ENCODE assay signal across 9 cellular contexts in the genomic region with DNA sequence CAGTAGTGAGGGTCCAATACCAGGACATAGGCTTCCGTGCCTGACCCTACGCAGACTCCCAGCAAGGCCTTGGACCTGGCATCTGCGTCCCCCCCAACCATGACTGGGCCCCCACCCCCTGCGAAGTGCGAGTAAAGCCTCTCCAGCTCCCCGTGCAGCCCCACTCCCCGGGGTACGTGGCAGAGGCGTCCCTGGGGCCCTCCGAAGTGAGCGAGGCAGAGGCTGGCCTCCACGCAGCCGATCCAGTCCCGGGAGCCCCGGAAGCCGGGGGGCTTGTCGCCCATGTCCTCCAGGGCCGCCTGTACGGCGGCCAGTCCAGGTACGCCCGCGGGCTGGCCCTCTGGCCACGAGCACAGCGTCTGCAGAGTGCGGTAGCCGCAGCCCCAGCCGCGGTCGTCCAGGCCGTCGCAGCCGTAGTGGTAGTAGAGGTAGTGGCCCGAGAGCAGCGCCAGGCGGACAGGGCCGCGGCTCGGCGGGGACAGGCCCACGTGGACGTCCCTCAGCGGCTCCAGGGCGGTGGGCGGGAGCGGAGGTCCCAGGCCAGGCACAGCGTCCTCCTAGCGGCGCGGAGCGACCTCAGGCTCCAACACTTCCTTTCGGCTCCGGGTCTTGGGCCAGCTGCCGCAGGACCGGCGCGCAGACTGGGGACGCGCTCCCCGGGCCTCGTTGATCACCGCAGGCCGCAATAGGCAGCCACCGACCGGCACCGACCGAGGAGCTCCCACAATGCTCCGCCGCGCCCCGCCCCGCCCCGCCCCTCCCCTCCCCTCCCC. TPM values are rescaled to one million over a fixed set of nuclear protein-coding genes. Genes with fewer than 3 reads are reported as not detected.
DNase-seq lines count a peak whose midpoint lies in the region; ATAC-seq, FAIRE-seq and TF ChIP-seq lines count a peak whose summit lies in the region.
"Had no signal": no experiment of that assay in that cellular context is flagged by ENCODE, and none has a peak within 500 bp of the region (broad histone marks: within the 10 kb centered on the region; RNA-seq: fewer than 3 reads in every experiment).

TSS of gene UFSP1 (minus strand) at position 728 of the 773 bp plus-strand sequence. CDS start at position 284, 444 bp downstream.

- no peak for DNase-seq in HFF-Myc (ENCODE audit: extremely low read depth, low read depth)
- DNase-seq in OCI-M1 (lab: John Stamatoyannopoulos, UW), result peak; percentile 58
- peak in 1 of 2 experiments; percentile 82 for DNase-seq in H1 (ENCODE audit: low read depth in 1 of 2, low spot score in 2 of 2)
- DNase-seq in naive thymus-derived CD4-positive, alpha-beta T cell, result no peak
- no peak for DNase-seq in NCI-H1417 treated with DMSO at 0.1 percent for 48 hours (lab: John Stamatoyannopoulos, UW)
- no peak for DNase-seq in middle frontal gyrus (ENCODE audit: extremely low spot score, low spot score)
- DNase-seq in NK-92 treated with Interleukin-12 subunit alpha and Interleukin-12 subunit beta, amount 100 ng/mL, for 24 hours (lab: John Stamatoyannopoulos, UW), result no peak

- peak within 1 kb of the TSS; percentile 90 for H4K91ac ChIP-seq in H1 (replicated peaks; ENCODE audit: insufficient read length, low read length)

- peak within 1 kb of the TSS; percentile 94; the same call in 1 of the 2 replicates for H2BK15ac ChIP-seq in H1 (ENCODE audit: low read length)

- peaks cover 16 to 36% (median 20%) of the 10 kb centered on the region in 5 donors for H3K27me3 Mint-ChIP-seq in naive thymus-derived CD4-positive, alpha-beta T cell

- H2BK12ac ChIP-seq in H1 (ENCODE audit: low read depth, low read length), result peak within 1 kb of the TSS; percentile 71; the same call in 1 of the 2 replicates

- no peak for FAIRE-seq in H1 (lab: Jason Lieb, UNC)
- FAIRE-seq: endometrium had no signal

- H3K4me3 ChIP-seq in HFF-Myc (replicated peaks; ENCODE audit: low read depth, low read length) (peak within 1 kb of the TSS; percentile 77), H1 (ENCODE audit: extremely low read depth in 1 of 4, insufficient read depth in 2 of 4, low read depth in 3 of 4, low read length in 4 of 4) (peak within 1 kb of the TSS; percentile 75 to 91 (median 78))
- H3K4me3 ChIP-seq in naive thymus-derived CD4-positive, alpha-beta T cell (ENCODE audit: low read length), result peak within 1 kb of the TSS; percentile 80

- H3K9ac ChIP-seq in H1 (replicated peaks in 1 of 4; ENCODE audit: extremely low read depth in 1 of 4, low read depth in 3 of 4, low read length in 3 of 4), result peak within 1 kb of the TSS; percentile 86 to 92 (median 88)

- H3K23me2 ChIP-seq in H1 (ENCODE audit: low read depth, low read length), result peaks cover 20% of the 10 kb centered on the region; the same call in 1 of the 2 replicates

- peaks cover 14% of the 10 kb centered on the region for H3K79me1 ChIP-seq in H1 (ENCODE audit: low read depth, low read length)

- CTCF ChIA-PET in H1 (lab: Charles Lee; ENCODE audit: partially characterized antibody), result interaction anchor here (0.6 to 1.7 kb wide), 15 partner anchors 11 to 495 kb away, joined by 3 to 6 read pairs (median 3); partner anchors contain the start of genes POP7 and SLC12A9
- CTCF ChIA-PET in naive thymus-derived CD4-positive, alpha-beta T cell (lab: Charles Lee), result interaction anchor here (0.7 to 1.2 kb wide), 6 partner anchors 11 to 401 kb away, joined by 3 to 8 read pairs (median 3); partner anchors contain the start of gene TRIM56

- peaks cover 22 to 40% (median 34%) of the 10 kb centered on the region in 5 donors for H3K36me3 Mint-ChIP-seq in naive thymus-derived CD4-positive, alpha-beta T cell

- H3K27ac Mint-ChIP-seq in naive thymus-derived CD4-positive, alpha-beta T cell, result peak within 1 kb of the TSS; percentile 90 to 98 (median 95)

- TF ChIP-seq CTCF in HFF-Myc (IDR thresholded peaks at IDR 0.05; ENCODE audit: low read depth, low read length, missing control alignments) (no peak), H1 (IDR thresholded peaks at IDR 0.05; ENCODE audit: control extremely low read depth in 1 of 3, insufficient read depth in 1 of 3, low read depth in 1 of 3, low read length in 3 of 3) (no peak)

- intact Hi-C loops in naive thymus-derived CD4-positive, alpha-beta T cell (cut with micrococcal nuclease), result loop anchor here (1.0 to 5.0 kb wide), 10 partner anchors 14 to 460 kb away; partner anchors contain the start of genes SLC12A9 (in 2 of the 2), SRRT (in 2 of the 2), FIS1 (in 1 of the 2) and MEPCE (in 1 of the 2)

- peak; percentile 18 for ATAC-seq in GM18858 (IDR thresholded peaks at IDR 0.05; ENCODE audit: unreplicated experiment)
- no peak for ATAC-seq in naive thymus-derived CD4-positive, alpha-beta T cell

- H3K27ac ChIP-seq in H1 (ENCODE audit: low read depth, low read length), result peak within 1 kb of the TSS; percentile 86
- H3K27ac ChIP-seq in naive thymus-derived CD4-positive, alpha-beta T cell (ENCODE audit: low read depth, low read length), result peak within 1 kb of the TSS; percentile 88

- peak within 1 kb of the TSS; percentile 40 for H3K23ac ChIP-seq in H1 (ENCODE audit: insufficient read length)

- H3K14ac ChIP-seq in H1 (ENCODE audit: insufficient read length), result peak within 1 kb of the TSS; percentile 81

- TF ChIP-seq POLR2A in H1 (IDR thresholded peaks at IDR 0.05; ENCODE audit: control extremely low read depth in 1 of 2, low read depth in 2 of 2, low read length in 2 of 2), result peak in 1 of 2 experiments; percentile 78; a peak in 2 of 3 replicates

- H2AFZ ChIP-seq in H1 (ENCODE audit: low read length), result no peak within 1 kb of the TSS

- H3K79me2 ChIP-seq in H1 (ENCODE audit: control insufficient read depth in 1 of 2, insufficient read depth in 2 of 2, low read length in 2 of 2), result peaks cover 0 to 25% of the 10 kb centered on the region in 2 experiments; a peak in 2 of 4 replicates

- peaks cover 0 to 8% (median under 1%) of the 10 kb centered on the region in 4 experiments; a peak in 3 of 7 replicates for H3K27me3 ChIP-seq in H1 (replicated peaks in 1 of 4; ENCODE audit: control insufficient read depth in 3 of 4, extremely low read depth in 1 of 4, insufficient read depth in 3 of 4, low read length in 3 of 4)
- no peaks in the 10 kb centered on the region for H3K27me3 ChIP-seq in naive thymus-derived CD4-positive, alpha-beta T cell (ENCODE audit: control insufficient read depth in 2 of 2, insufficient read depth in 2 of 2, low read length in 2 of 2)

- H3K9me3 ChIP-seq in H1 (ENCODE audit: insufficient read depth in 2 of 2, low read depth in 1 of 2, low read length in 1 of 2), result no peaks in the 10 kb centered on the region; a peak in 1 of 4 replicates
- H3K9me3 ChIP-seq in naive thymus-derived CD4-positive, alpha-beta T cell (ENCODE audit: control insufficient read depth in 2 of 3, low read length in 3 of 3), result no peaks in the 10 kb centered on the region

- H2BK120ac ChIP-seq in H1 (replicated peaks; ENCODE audit: low read depth, low read length), result no peak within 1 kb of the TSS

- peaks cover 0 to 4% (median 0%) of the 10 kb centered on the region in 11 donors for H3K9me3 Mint-ChIP-seq in naive thymus-derived CD4-positive, alpha-beta T cell

- H2AK5ac ChIP-seq in H1 (ENCODE audit: low read depth, low read length), result no peak within 1 kb of the TSS; the same call in 1 of the 2 replicates

- H3K18ac ChIP-seq in H1 (ENCODE audit: extremely low read depth, low read length), result peak within 1 kb of the TSS; percentile 98

- WGBS in H1 (ENCODE audit: extremely low coverage in 1 of 2, insufficient coverage in 1 of 2, insufficient read length in 1 of 2, insufficient replicate concordance in 2 of 2, low coverage in 1 of 2, low lambda C conversion rate in 2 of 2, missing lambda C conversion rate in 1 of 2), 2 experiments, result 2% methylated on average over 38 of the region's 73 CpGs; no CpG with 5 or more reads in 1 of the 2 experiments

- peak within 1 kb of the TSS; percentile 78 for H3K56ac ChIP-seq in H1 (replicated peaks; ENCODE audit: insufficient read length, low read depth, low read length)

- no peak within 1 kb of the TSS for H2BK20ac ChIP-seq in H1 (ENCODE audit: low read length)

- peaks cover 15 to 17% of the 10 kb centered on the region in 2 experiments for H4K20me1 ChIP-seq in H1 (replicated peaks in 1 of 2; ENCODE audit: control insufficient read depth in 1 of 2, insufficient read depth in 2 of 2, low read length in 2 of 2)

- H3K4ac ChIP-seq in H1 (replicated peaks; ENCODE audit: insufficient read length, low read depth, low read length), result peak within 1 kb of the TSS; percentile 98

- peak within 1 kb of the TSS; percentile 87 for H4K8ac ChIP-seq in H1 (ENCODE audit: extremely low read depth, insufficient read depth, low read length)

- peak within 1 kb of the TSS; percentile 91 to 96 for H3K4me2 ChIP-seq in H1 (ENCODE audit: insufficient read depth in 1 of 2, low read depth in 2 of 2, low read length in 2 of 2)

- peaks cover 28 to 47% (median 38%) of the 10 kb centered on the region in 4 experiments for H3K36me3 ChIP-seq in H1 (ENCODE audit: control insufficient read depth in 2 of 4, insufficient read depth in 4 of 4, low read length in 3 of 4)
- H3K36me3 ChIP-seq in naive thymus-derived CD4-positive, alpha-beta T cell (ENCODE audit: control insufficient read depth in 2 of 3, insufficient read depth in 3 of 3, low read length in 3 of 3), result peaks cover 8 to 33% (median 22%) of the 10 kb centered on the region in 3 experiments

- no peak for TF ChIP-seq EP300 in H1 (IDR thresholded peaks at IDR 0.05; ENCODE audit: borderline replicate concordance in 1 of 2, low read depth in 2 of 2, low read length in 2 of 2)

- POLR2A ChIA-PET in H1 (lab: Charles Lee; ENCODE audit: partially characterized antibody), result interaction anchor here (0.5 to 10.1 kb wide), 32 partner anchors 10 to 1537 kb away, joined by 3 to 313 read pairs (median 4); partner anchors contain the start of genes AP1S1, MUC3A, POP7 and SLC12A9
- POLR2A ChIA-PET in naive thymus-derived CD4-positive, alpha-beta T cell (lab: Charles Lee), result interaction anchor here (0.5 to 7.3 kb wide), 14 partner anchors 8 to 1985 kb away, joined by 3 to 161 read pairs (median 4); partner anchors contain the start of genes MEPCE, POP7, PPP1R35 and SLC12A9

- H2BK5ac ChIP-seq in H1 (ENCODE audit: low read depth, low read length), result peak within 1 kb of the TSS; percentile 99

- peaks cover 0 to 20% (median 5%) of the 10 kb centered on the region in 4 experiments; a peak in 6 of 7 replicates for H3K4me1 ChIP-seq in H1 (replicated peaks in 1 of 4; ENCODE audit: control insufficient read depth in 3 of 4, insufficient read depth in 4 of 4, low read length in 3 of 4)
- peaks cover 31 to 47% of the 10 kb centered on the region in 2 donors for H3K4me1 ChIP-seq in naive thymus-derived CD4-positive, alpha-beta T cell (ENCODE audit: control insufficient read depth in 2 of 2, insufficient read depth in 2 of 2, low read length in 2 of 2)

- no peak; a peak in 1 of 4 replicates for TF ChIP-seq RAD21 in H1 (IDR thresholded peaks at IDR 0.05 in 1 of 2, conservative IDR thresholded peaks at IDR 0.05 in 1 of 2; ENCODE audit: low read depth in 2 of 2, low read length in 2 of 2)

- peak within 1 kb of the TSS; percentile 92 for H4K5ac ChIP-seq in H1 (ENCODE audit: insufficient read length, low read depth, low read length)

- peak within 1 kb of the TSS; percentile 83 to 90 (median 88) for H3K4me3 Mint-ChIP-seq in naive thymus-derived CD4-positive, alpha-beta T cell

- peaks cover 32 to 48% (median 41%) of the 10 kb centered on the region in 7 donors for H3K4me1 Mint-ChIP-seq in naive thymus-derived CD4-positive, alpha-beta T cell

RNA-seq across cellular contexts. Expression of gene UFSP1, which starts in this region (rescaled TPM):
- 4.3 and 4.8 TPM in 2 replicates for total RNA-seq in H1 (2021; fragmentation: NEBNext Ultra II Directional; extraction: Animal tissue kit (Norgen Biotek cat#: 25700))
- polyA plus RNA-seq in H1 (2011; rRNA removed), result 1.6 and 2.1 TPM in 2 replicates
- polyA plus RNA-seq in H1 (2011; cell fraction: cytosol; rRNA removed), result 2.0 TPM
- 3.2 TPM for polyA plus RNA-seq in H1 (2011; cell fraction: nucleus; rRNA removed)
- polyA plus RNA-seq in H1 (2012, experiment 1 of 2), result 1.9 to 3.0 TPM (median 2.0 TPM) in 4 replicates
- 1.5 TPM for polyA plus RNA-seq in H1 (2012, experiment 2 of 2)
- 1.6 TPM for polyA plus RNA-seq in H1 (2013, experiment 1 of 2)
- polyA plus RNA-seq in H1 (2013, experiment 2 of 2), result 1.5 TPM
- 1.8 and 4.7 TPM in 2 replicates for polyA minus RNA-seq in H1 (2011; rRNA and poly(A)+ RNA removed)
- polyA minus RNA-seq in H1 (2011; cell fraction: cytosol; rRNA and poly(A)+ RNA removed), result 7.5 TPM
- polyA minus RNA-seq in H1 (2011; cell fraction: nucleus; rRNA and poly(A)+ RNA removed), result 16.2 TPM
- 10 to 100 TPM in 1 of 5 experiments, 1 to 10 TPM in 4; 2.1 to 11.1 (median 3.5) TPM for total RNA-seq in naive thymus-derived CD4-positive, alpha-beta T cell
- 1 to 10 TPM in 1 of 2 donors, under 1 TPM in 1; 0.99 to 1.9 TPM for polyA plus RNA-seq in naive thymus-derived CD4-positive, alpha-beta T cell
